In genomic region chr16:74740795-74741304, GRCh38 we compare ENCODE assay signal across 13 cellular contexts. TPM values are rescaled to one million over a fixed set of nuclear protein-coding genes. Genes with fewer than 3 reads are reported as not detected.
DNase-seq lines count a peak whose midpoint lies in the region; ATAC-seq, FAIRE-seq and TF ChIP-seq lines count a peak whose summit lies in the region.
"Had no signal": no experiment of that assay in that cellular context is flagged by ENCODE, and none has a peak within 500 bp of the region (broad histone marks: within the 10 kb centered on the region; RNA-seq: fewer than 3 reads in every experiment).

No MANE protein-coding gene starts in this region.

- intact Hi-C loops in adrenal gland (cut with DNase I) (no loop called here), spleen (cut with DNase I; ENCODE audit: low total_unique reads) (no loop called here)
- intact Hi-C loops in activated T-helper 2 cell treated with anti-CD3 and anti-CD28 coated beads, Interferon-gamma antibody, Interleukin-2, Interleukin-4, amounts not matched to agents 10 μg/mL and 5 μg/mL and 100 μg/mL, durations not matched to agents 14 hours and 24 hours and 36 hours (cut with micrococcal nuclease), result no loop called here

- H3K4me3 ChIP-seq in adrenal gland (peak overlapping the region in 1 of 4 donors; percentile 25), spleen (no peak overlapping the region)
- H3K4me3 ChIP-seq: smooth muscle cell had no signal

- 42 to 48% (median 43%) methylated on average over 9 to 13 of the region's 13 CpGs for WGBS in adrenal gland, 4 donors
- WGBS in spleen, 5 donors, result 72 to 82% (median 74%) methylated on average over 13 of the region's 13 CpGs

- H3K27ac ChIP-seq in adrenal gland, result peak overlapping the region in 4 of 5 donors; percentile 53 to 79 (median 68)
- peak overlapping the region in 5 of 8 donors; percentile 32 to 55 (median 51) for H3K27ac ChIP-seq in spleen

- H3K9me3 ChIP-seq in adrenal gland (replicated peaks in 1 of 3) (no peaks in the 10 kb centered on the region), spleen (no peaks in the 10 kb centered on the region)

- H3K4me1 ChIP-seq in adrenal gland (replicated peaks in 1 of 2) (peaks cover 7 to 9% of the 10 kb centered on the region in 2 donors), spleen (peaks cover 0 to 9% (median 0%) of the 10 kb centered on the region in 6 donors)

- H3K27me3 Mint-ChIP-seq in activated T-helper 2 cell treated with anti-CD3 and anti-CD28 coated beads, Interferon-gamma antibody, Interleukin-2, Interleukin-4, amounts not matched to agents 10 μg/mL and 5 μg/mL and 100 μg/mL, durations not matched to agents 14 hours and 24 hours and 36 hours (ENCODE audit: low read depth), result no peaks in the 10 kb centered on the region

- no peak overlapping the region for H3K4me3 Mint-ChIP-seq in activated T-helper 2 cell treated with anti-CD3 and anti-CD28 coated beads, Interferon-gamma antibody, Interleukin-2, Interleukin-4, amounts not matched to agents 10 μg/mL and 5 μg/mL and 100 μg/mL, durations not matched to agents 14 hours and 24 hours and 36 hours (ENCODE audit: low read depth)
- H3K4me3 Mint-ChIP-seq: stimulated activated naive CD8-positive, alpha-beta T cell treated with anti-CD3 and anti-CD28 coated beads, Interleukin-15, amount 100 ng/mL, for 72 hours had no signal

- H3K27ac Mint-ChIP-seq in activated T-helper 2 cell treated with anti-CD3 and anti-CD28 coated beads, Interferon-gamma antibody, Interleukin-2, Interleukin-4, amounts not matched to agents 10 μg/mL and 5 μg/mL and 100 μg/mL, durations not matched to agents 14 hours and 24 hours and 36 hours, result no peak overlapping the region
- H3K27ac Mint-ChIP-seq: stimulated activated naive CD8-positive, alpha-beta T cell treated with anti-CD3 and anti-CD28 coated beads, Interleukin-15, amount 100 ng/mL, for 72 hours had no signal

- TF ChIP-seq POLR2A in adrenal gland (IDR thresholded peaks at IDR 0.05) (peak in 1 of 2 donors; percentile 47), spleen (IDR thresholded peaks at IDR 0.05) (no peak)

- FAIRE-seq in HTR-8/SVneo (lab: Jason Lieb, UNC), result peak; percentile 85

- TF ChIP-seq CTCF in adrenal gland (IDR thresholded peaks at IDR 0.05) (no peak), spleen (IDR thresholded peaks at IDR 0.05 in 8 of 11, conservative IDR thresholded peaks at IDR 0.05 in 3 of 11) (no peak)

- ATAC-seq in GM18868 (IDR thresholded peaks at IDR 0.05; ENCODE audit: unreplicated experiment), result no peak
- no peak for ATAC-seq in HG03135 (IDR thresholded peaks at IDR 0.05; ENCODE audit: unreplicated experiment)
- ATAC-seq in stimulated activated naive CD8-positive, alpha-beta T cell treated with anti-CD3 and anti-CD28 coated beads, Interleukin-15, Interleukin-2, amounts not matched to agents 100 U/mL and 50 U/mL, for 24 hours, result no peak
- ATAC-seq: stimulated activated naive CD8-positive, alpha-beta T cell treated with anti-CD3 and anti-CD28 coated beads, Interleukin-15, amount 100 ng/mL, for 72 hours had no signal

- H3K9me3 Mint-ChIP-seq in activated T-helper 2 cell treated with anti-CD3 and anti-CD28 coated beads, Interferon-gamma antibody, Interleukin-2, Interleukin-4, amounts not matched to agents 10 μg/mL and 5 μg/mL and 100 μg/mL, durations not matched to agents 14 hours and 24 hours and 36 hours, result no peaks in the 10 kb centered on the region
- H3K9me3 Mint-ChIP-seq: stimulated activated naive CD8-positive, alpha-beta T cell treated with anti-CD3 and anti-CD28 coated beads, Interleukin-15, amount 100 ng/mL, for 72 hours had no signal

- H3K36me3 Mint-ChIP-seq in activated T-helper 2 cell treated with anti-CD3 and anti-CD28 coated beads, Interferon-gamma antibody, Interleukin-2, Interleukin-4, amounts not matched to agents 10 μg/mL and 5 μg/mL and 100 μg/mL, durations not matched to agents 14 hours and 24 hours and 36 hours (ENCODE audit: low read depth), result no peaks in the 10 kb centered on the region

- DNase-seq in HTR-8/SVneo (ENCODE audit: insufficient read length, low spot score), result no peak
- peak; percentile 93 to 98 (median 97) for DNase-seq in adrenal gland
- DNase-seq in hypothalamus (lab: John Stamatoyannopoulos, UW), result peak in 43 of 51 donors; percentile 13 to 89 (median 70)
- peak; percentile 84 for DNase-seq in spleen
- DNase-seq in stimulated activated naive CD8-positive, alpha-beta T cell treated with anti-CD3 and anti-CD28 coated beads, Interleukin-15, Interleukin-2, amounts not matched to agents 100 U/mL and 50 U/mL, for 24 hours, result no peak
- no peak for DNase-seq in activated T-helper 2 cell treated with anti-CD3 and anti-CD28 coated beads, Interferon-gamma antibody, Interleukin-2, Interleukin-4, amounts not matched to agents 10 μg/mL and 5 μg/mL and 100 μg/mL, durations not matched to agents 14 hours and 24 hours and 36 hours (ENCODE audit: low spot score)
- DNase-seq: activated CD8-positive, alpha-beta memory T cell treated with anti-CD3 and anti-CD28 coated beads, Interleukin-2, amount 50 U/mL, for 48 hours; cerebellar nuclear complex; NCI-H1930; stimulated activated naive CD8-positive, alpha-beta T cell treated with anti-CD3 and anti-CD28 coated beads, Interleukin-15, amount 100 ng/mL, for 72 hours had no signal

- H3K36me3 ChIP-seq in adrenal gland (replicated peaks in 1 of 2) (no peaks in the 10 kb centered on the region), spleen (no peaks in the 10 kb centered on the region)

- no peaks in the 10 kb centered on the region for H3K4me1 Mint-ChIP-seq in activated T-helper 2 cell treated with anti-CD3 and anti-CD28 coated beads, Interferon-gamma antibody, Interleukin-2, Interleukin-4, amounts not matched to agents 10 μg/mL and 5 μg/mL and 100 μg/mL, durations not matched to agents 14 hours and 24 hours and 36 hours (ENCODE audit: low read depth)

- no peaks in the 10 kb centered on the region for H3K27me3 ChIP-seq in adrenal gland
- peaks cover 0 to 21% (median 0%) of the 10 kb centered on the region in 7 donors for H3K27me3 ChIP-seq in spleen (replicated peaks in 1 of 7)

RNA-seq across cellular contexts. Expression of gene FA2H, which starts 33.8 kb away (rescaled TPM):
- 1 to 10 TPM in 1 of 8 donors, under 1 TPM in 4, not detected in 3; 0.18 to 6.1 (median 0.39) TPM for total RNA-seq in adrenal gland
- polyA plus RNA-seq in adrenal gland, result under 1 TPM in 2 of 3 donors, not detected in 1; 0.17 to 0.33 TPM
- total RNA-seq in spleen, result 1 to 10 TPM in 1 of 7 donors, under 1 TPM in 6; 0.32 to 2.6 (median 0.64) TPM
- under 1 TPM; 0.23 to 0.61 (median 0.41) TPM for polyA plus RNA-seq in spleen
- not detected in 2 replicates for total RNA-seq in activated T-helper 2 cell treated with anti-CD3 and anti-CD28 coated beads, Interferon-gamma antibody, Interleukin-2, Interleukin-4, amounts not matched to agents 10 μg/mL and 5 μg/mL and 100 μg/mL, durations not matched to agents 14 hours and 24 hours and 36 hours
- total RNA-seq: smooth muscle cell had no signal
- polyA plus RNA-seq: smooth muscle cell had no signal

RNA-seq across cellular contexts. Expression of gene MLKL, which starts 40.2 kb away (rescaled TPM):
- total RNA-seq in adrenal gland (10 to 100 TPM in 6 of 8 donors, 1 to 10 TPM in 2; 6.2 to 18.8 (median 11.0) TPM), spleen (10 to 100 TPM; 45.1 to 69.6 (median 52.7) TPM)
- polyA plus RNA-seq in adrenal gland (10 to 100 TPM in 2 of 3 donors, 1 to 10 TPM in 1; 7.9 to 26.1 (median 15.2) TPM), spleen (10 to 100 TPM; 21.4 to 39.0 (median 32.1) TPM)
- 21.6 and 25.6 TPM in 2 replicates for total RNA-seq in activated T-helper 2 cell treated with anti-CD3 and anti-CD28 coated beads, Interferon-gamma antibody, Interleukin-2, Interleukin-4, amounts not matched to agents 10 μg/mL and 5 μg/mL and 100 μg/mL, durations not matched to agents 14 hours and 24 hours and 36 hours

Comparison
In these comparisons a context has a peak if more than half of its experiments do, and no peak if none do; other contexts are left out.
1. DNase-seq: peak in adrenal gland (7 of 7), hypothalamus (43 of 51) and spleen (single experiment); none in HTR-8/SVneo (single experiment), stimulated activated naive CD8-positive, alpha-beta T cell treated with anti-CD3 and anti-CD28 coated beads, Interleukin-15, Interleukin-2, amounts not matched to agents 100 U/mL and 50 U/mL, for 24 hours (single experiment) and activated T-helper 2 cell treated with anti-CD3 and anti-CD28 coated beads, Interferon-gamma antibody, Interleukin-2, Interleukin-4, amounts not matched to agents 10 μg/mL and 5 μg/mL and 100 μg/mL, durations not matched to agents 14 hours and 24 hours and 36 hours (single experiment).